Comparison of ENCODE assay signal across 8 cellular contexts in the genomic region with DNA sequence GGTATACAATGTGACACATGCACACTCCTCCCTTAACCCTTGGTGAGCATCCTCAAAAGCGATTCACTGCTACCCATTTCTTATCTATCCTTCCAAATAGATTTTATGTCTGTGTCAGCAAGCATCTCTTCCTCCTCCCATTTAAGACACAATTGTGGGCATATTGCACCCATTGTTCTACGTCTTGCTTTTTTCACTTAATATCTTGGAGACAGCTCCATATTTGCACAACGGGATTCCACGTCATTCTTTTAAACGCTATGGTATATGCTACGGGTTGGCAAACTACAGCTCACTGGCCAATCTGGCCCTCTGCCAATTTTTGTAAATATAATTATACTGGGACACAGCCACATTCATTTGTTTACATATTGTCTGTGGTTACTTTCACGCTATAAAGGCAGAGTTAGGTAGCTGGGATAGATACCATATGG.
DNase-seq lines count a peak whose midpoint lies in the region; FAIRE-seq and TF ChIP-seq lines count a peak whose summit lies in the region.

No MANE protein-coding gene starts in this region.

- no peaks in the 10 kb centered on the region for H3K27me3 ChIP-seq in thymus (ENCODE audit: control insufficient read depth, insufficient read depth)

- no peaks in the 10 kb centered on the region for H3K9me3 ChIP-seq in thymus (ENCODE audit: control insufficient read depth)

- peak overlapping the region; percentile 68 for H3K27ac ChIP-seq in thymus (ENCODE audit: low read depth)

- no peak for TF ChIP-seq CTCF in fibroblast of villous mesenchyme (IDR thresholded peaks at IDR 0.05; ENCODE audit: insufficient read depth, low read depth, low read length)

- H3K4me3 ChIP-seq in fibroblast of villous mesenchyme (ENCODE audit: low read depth, low read length), result peak overlapping the region; percentile 31
- H3K4me3 ChIP-seq in thymus (ENCODE audit: low read length), result no peak overlapping the region

- WGBS in thymus, result 84% methylated on average over 7 of the region's 7 CpGs

- no peak for FAIRE-seq in HTR-8/SVneo (lab: Jason Lieb, UNC)

- peaks cover 4% of the 10 kb centered on the region for H3K36me3 ChIP-seq in thymus (ENCODE audit: control insufficient read depth, insufficient read depth)

- peak; percentile 27 for DNase-seq in AG20443 (ENCODE audit: low spot score)
- DNase-seq in HTR-8/SVneo (ENCODE audit: insufficient read length, low spot score), result peak; percentile 34
- DNase-seq in SKM-1 treated with dmso at 0.1 percent for 144 hours (lab: John Stamatoyannopoulos, UW; ENCODE audit: unreplicated experiment), result peak; percentile 31
- DNase-seq in fibroblast of villous mesenchyme (ENCODE audit: low read depth), result peak; percentile 97
- DNase-seq in putamen (ENCODE audit: low spot score), result no peak
- no peak for DNase-seq in hepatic stellate cell (ENCODE audit: low spot score)
- no peak for DNase-seq in iPS-NIHi7 (ENCODE audit: extremely low spot score)

- H3K4me1 ChIP-seq in thymus (ENCODE audit: control insufficient read depth, insufficient read depth, low read length), result peaks cover 33% of the 10 kb centered on the region

Comparison
In these comparisons a context has a peak if more than half of its experiments do, and no peak if none do; other contexts are left out.
1. DNase-seq: peak in AG20443 (single experiment), HTR-8/SVneo (single experiment), SKM-1 treated with dmso at 0.1 percent for 144 hours (single experiment) and fibroblast of villous mesenchyme (single experiment); none in putamen (single experiment), hepatic stellate cell (single experiment) and iPS-NIHi7 (single experiment).